2 cellular contexts compared by ENCODE assay signal in the genomic region with DNA sequence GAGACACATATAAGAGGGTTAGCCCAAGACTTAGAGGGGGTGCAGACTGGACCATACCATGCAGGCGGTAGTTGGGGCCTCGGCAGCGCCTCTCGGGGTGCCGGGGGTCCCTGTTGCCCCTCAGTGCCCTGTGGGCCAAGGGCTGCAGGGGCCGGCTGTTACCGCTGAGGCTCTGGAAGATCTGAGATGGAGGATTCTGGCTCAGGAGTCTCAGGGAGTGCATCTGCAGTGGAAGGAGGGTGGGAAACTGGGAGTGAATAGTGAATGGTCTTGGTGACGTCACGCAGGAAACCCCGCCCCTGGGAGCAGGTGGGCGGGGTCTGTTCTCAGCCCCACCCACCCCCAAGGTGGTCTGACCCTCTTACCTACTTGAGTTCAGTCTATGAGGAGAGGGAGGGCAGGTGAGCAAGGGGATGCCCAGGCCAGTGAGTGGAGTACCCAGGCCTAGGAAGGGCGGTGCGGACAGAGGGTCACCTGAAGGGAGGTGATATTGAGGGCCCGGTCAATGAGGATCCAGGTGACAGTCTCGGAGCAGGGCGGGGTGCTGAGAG.
TF ChIP-seq lines count a peak whose summit lies in the region.

No MANE protein-coding gene starts in this region.

TF ChIP-seq in SK-N-SH, 30 proteins besides CTCF, POLR2A, EP300 and RAD21:
- TF ChIP-seq, protein P1, sequence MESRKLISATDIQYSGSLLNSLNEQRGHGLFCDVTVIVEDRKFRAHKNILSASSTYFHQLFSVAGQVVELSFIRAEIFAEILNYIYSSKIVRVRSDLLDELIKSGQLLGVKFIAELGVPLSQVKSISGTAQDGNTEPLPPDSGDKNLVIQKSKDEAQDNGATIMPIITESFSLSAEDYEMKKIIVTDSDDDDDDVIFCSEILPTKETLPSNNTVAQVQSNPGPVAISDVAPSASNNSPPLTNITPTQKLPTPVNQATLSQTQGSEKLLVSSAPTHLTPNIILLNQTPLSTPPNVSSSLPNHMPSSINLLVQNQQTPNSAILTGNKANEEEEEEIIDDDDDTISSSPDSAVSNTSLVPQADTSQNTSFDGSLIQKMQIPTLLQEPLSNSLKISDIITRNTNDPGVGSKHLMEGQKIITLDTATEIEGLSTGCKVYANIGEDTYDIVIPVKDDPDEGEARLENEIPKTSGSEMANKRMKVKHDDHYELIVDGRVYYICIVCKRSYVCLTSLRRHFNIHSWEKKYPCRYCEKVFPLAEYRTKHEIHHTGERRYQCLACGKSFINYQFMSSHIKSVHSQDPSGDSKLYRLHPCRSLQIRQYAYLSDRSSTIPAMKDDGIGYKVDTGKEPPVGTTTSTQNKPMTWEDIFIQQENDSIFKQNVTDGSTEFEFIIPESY (IDR thresholded peaks at IDR 0.05; ENCODE audit: borderline replicate concordance, low read depth), result no peak
- TF ChIP-seq NFIC (IDR thresholded peaks at IDR 0.05; ENCODE audit: borderline replicate concordance), result no peak
- TF ChIP-seq, protein P2, sequence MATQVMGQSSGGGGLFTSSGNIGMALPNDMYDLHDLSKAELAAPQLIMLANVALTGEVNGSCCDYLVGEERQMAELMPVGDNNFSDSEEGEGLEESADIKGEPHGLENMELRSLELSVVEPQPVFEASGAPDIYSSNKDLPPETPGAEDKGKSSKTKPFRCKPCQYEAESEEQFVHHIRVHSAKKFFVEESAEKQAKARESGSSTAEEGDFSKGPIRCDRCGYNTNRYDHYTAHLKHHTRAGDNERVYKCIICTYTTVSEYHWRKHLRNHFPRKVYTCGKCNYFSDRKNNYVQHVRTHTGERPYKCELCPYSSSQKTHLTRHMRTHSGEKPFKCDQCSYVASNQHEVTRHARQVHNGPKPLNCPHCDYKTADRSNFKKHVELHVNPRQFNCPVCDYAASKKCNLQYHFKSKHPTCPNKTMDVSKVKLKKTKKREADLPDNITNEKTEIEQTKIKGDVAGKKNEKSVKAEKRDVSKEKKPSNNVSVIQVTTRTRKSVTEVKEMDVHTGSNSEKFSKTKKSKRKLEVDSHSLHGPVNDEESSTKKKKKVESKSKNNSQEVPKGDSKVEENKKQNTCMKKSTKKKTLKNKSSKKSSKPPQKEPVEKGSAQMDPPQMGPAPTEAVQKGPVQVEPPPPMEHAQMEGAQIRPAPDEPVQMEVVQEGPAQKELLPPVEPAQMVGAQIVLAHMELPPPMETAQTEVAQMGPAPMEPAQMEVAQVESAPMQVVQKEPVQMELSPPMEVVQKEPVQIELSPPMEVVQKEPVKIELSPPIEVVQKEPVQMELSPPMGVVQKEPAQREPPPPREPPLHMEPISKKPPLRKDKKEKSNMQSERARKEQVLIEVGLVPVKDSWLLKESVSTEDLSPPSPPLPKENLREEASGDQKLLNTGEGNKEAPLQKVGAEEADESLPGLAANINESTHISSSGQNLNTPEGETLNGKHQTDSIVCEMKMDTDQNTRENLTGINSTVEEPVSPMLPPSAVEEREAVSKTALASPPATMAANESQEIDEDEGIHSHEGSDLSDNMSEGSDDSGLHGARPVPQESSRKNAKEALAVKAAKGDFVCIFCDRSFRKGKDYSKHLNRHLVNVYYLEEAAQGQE (IDR thresholded peaks at IDR 0.05; ENCODE audit: low read depth, low read length), result no peak
- TF ChIP-seq SMC3 (IDR thresholded peaks at IDR 0.05; ENCODE audit: low read depth, low read length), result no peak
- no peak for TF ChIP-seq MXI1 (IDR thresholded peaks at IDR 0.05; ENCODE audit: low read depth, low read length)
- no peak for TF ChIP-seq FOXM1 (IDR thresholded peaks at IDR 0.05; ENCODE audit: low read depth)
- TF ChIP-seq SIN3A (IDR thresholded peaks at IDR 0.05; ENCODE audit: borderline replicate concordance, low read depth, low read length), result no peak
- no peak for TF ChIP-seq GABPA (IDR thresholded peaks at IDR 0.05; ENCODE audit: low read depth)
- no peak for TF ChIP-seq JUND (IDR thresholded peaks at IDR 0.05)
- TF ChIP-seq MEF2A (IDR thresholded peaks at IDR 0.05; ENCODE audit: borderline replicate concordance, low read depth), result no peak
- TF ChIP-seq, protein P3, sequence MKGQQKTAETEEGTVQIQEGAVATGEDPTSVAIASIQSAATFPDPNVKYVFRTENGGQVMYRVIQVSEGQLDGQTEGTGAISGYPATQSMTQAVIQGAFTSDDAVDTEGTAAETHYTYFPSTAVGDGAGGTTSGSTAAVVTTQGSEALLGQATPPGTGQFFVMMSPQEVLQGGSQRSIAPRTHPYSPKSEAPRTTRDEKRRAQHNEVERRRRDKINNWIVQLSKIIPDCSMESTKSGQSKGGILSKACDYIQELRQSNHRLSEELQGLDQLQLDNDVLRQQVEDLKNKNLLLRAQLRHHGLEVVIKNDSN (IDR thresholded peaks at IDR 0.05; ENCODE audit: borderline replicate concordance, low read depth), result no peak
- TF ChIP-seq, protein P4, sequence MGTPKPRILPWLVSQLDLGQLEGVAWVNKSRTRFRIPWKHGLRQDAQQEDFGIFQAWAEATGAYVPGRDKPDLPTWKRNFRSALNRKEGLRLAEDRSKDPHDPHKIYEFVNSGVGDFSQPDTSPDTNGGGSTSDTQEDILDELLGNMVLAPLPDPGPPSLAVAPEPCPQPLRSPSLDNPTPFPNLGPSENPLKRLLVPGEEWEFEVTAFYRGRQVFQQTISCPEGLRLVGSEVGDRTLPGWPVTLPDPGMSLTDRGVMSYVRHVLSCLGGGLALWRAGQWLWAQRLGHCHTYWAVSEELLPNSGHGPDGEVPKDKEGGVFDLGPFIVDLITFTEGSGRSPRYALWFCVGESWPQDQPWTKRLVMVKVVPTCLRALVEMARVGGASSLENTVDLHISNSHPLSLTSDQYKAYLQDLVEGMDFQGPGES (IDR thresholded peaks at IDR 0.05; ENCODE audit: low read depth, low read length), result no peak
- TF ChIP-seq GATA2 (CRISPR knock-in tag; IDR thresholded peaks at IDR 0.05), result no peak

TF ChIP-seq in SK-N-SH treated with all-trans-retinoic acid at 6 μM for 48 hours, 23 proteins besides CTCF, POLR2A, EP300 and RAD21:
- TF ChIP-seq, protein P5, sequence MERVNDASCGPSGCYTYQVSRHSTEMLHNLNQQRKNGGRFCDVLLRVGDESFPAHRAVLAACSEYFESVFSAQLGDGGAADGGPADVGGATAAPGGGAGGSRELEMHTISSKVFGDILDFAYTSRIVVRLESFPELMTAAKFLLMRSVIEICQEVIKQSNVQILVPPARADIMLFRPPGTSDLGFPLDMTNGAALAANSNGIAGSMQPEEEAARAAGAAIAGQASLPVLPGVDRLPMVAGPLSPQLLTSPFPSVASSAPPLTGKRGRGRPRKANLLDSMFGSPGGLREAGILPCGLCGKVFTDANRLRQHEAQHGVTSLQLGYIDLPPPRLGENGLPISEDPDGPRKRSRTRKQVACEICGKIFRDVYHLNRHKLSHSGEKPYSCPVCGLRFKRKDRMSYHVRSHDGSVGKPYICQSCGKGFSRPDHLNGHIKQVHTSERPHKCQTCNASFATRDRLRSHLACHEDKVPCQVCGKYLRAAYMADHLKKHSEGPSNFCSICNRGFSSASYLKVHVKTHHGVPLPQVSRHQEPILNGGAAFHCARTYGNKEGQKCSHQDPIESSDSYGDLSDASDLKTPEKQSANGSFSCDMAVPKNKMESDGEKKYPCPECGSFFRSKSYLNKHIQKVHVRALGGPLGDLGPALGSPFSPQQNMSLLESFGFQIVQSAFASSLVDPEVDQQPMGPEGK (CRISPR knock-in tag; IDR thresholded peaks at IDR 0.05; ENCODE audit: borderline replicate concordance), result no peak
- TF ChIP-seq, protein P6, sequence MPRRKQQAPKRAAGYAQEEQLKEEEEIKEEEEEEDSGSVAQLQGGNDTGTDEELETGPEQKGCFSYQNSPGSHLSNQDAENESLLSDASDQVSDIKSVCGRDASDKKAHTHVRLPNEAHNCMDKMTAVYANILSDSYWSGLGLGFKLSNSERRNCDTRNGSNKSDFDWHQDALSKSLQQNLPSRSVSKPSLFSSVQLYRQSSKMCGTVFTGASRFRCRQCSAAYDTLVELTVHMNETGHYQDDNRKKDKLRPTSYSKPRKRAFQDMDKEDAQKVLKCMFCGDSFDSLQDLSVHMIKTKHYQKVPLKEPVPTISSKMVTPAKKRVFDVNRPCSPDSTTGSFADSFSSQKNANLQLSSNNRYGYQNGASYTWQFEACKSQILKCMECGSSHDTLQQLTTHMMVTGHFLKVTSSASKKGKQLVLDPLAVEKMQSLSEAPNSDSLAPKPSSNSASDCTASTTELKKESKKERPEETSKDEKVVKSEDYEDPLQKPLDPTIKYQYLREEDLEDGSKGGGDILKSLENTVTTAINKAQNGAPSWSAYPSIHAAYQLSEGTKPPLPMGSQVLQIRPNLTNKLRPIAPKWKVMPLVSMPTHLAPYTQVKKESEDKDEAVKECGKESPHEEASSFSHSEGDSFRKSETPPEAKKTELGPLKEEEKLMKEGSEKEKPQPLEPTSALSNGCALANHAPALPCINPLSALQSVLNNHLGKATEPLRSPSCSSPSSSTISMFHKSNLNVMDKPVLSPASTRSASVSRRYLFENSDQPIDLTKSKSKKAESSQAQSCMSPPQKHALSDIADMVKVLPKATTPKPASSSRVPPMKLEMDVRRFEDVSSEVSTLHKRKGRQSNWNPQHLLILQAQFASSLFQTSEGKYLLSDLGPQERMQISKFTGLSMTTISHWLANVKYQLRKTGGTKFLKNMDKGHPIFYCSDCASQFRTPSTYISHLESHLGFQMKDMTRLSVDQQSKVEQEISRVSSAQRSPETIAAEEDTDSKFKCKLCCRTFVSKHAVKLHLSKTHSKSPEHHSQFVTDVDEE (CRISPR knock-in tag; IDR thresholded peaks at IDR 0.05), result no peak
- no peak for TF ChIP-seq ISL1 (CRISPR knock-in tag; IDR thresholded peaks at IDR 0.05)
- TF ChIP-seq, protein P7, sequence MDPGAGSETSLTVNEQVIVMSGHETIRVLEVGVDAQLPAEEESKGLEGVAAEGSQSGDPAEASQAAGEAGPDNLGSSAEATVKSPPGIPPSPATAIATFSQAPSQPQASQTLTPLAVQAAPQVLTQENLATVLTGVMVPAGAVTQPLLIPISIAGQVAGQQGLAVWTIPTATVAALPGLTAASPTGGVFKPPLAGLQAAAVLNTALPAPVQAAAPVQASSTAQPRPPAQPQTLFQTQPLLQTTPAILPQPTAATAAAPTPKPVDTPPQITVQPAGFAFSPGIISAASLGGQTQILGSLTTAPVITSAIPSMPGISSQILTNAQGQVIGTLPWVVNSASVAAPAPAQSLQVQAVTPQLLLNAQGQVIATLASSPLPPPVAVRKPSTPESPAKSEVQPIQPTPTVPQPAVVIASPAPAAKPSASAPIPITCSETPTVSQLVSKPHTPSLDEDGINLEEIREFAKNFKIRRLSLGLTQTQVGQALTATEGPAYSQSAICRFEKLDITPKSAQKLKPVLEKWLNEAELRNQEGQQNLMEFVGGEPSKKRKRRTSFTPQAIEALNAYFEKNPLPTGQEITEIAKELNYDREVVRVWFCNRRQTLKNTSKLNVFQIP (CRISPR knock-in tag; IDR thresholded peaks at IDR 0.05; ENCODE audit: borderline replicate concordance, low read depth), result no peak
